ENCODE assay signal across 13 cellular contexts in the genomic region with DNA sequence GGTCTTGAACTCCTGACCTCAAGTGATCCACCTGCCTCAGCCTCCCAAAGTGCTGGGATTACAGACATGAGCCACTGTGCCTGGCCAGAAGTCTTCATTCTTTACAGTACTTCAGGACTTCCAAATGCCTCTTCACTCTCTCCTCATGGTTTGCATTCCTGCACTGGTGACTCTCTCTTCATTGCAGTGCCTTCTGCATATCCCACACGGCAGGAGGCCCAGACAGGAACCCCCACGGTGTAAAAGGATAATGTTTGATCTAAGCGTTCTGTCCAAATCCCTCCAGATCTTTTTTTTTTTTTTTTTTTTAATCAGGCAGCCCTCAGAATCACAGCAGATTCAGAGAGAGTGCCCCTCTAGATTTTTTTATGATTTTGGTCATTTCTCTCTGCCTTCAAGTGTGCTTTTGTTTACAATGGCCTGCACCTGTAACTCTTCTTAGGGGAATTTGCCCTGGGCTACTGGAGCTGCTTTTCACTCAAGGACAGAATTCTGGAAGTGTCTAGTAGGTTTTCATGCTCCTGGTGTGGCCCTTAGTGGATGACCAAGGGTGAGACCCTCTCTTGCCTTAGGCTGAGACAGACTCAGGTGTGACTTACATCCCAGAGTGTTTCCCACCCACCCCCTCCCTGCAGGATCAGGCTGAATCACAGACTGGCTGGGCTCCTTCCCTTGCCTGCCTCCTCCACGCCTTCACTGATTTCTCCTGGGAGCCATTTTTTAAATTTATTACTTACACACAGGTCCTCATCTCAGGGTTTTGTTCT. TPM values are rescaled to one million over a fixed set of nuclear protein-coding genes. Genes with fewer than 3 reads are reported as not detected.
DNase-seq lines count a peak whose midpoint lies in the region; ATAC-seq, FAIRE-seq and TF ChIP-seq lines count a peak whose summit lies in the region.
"Had no signal": no experiment of that assay in that cellular context is flagged by ENCODE, and none has a peak within 500 bp of the region (broad histone marks: within the 10 kb centered on the region; RNA-seq: fewer than 3 reads in every experiment).

No MANE protein-coding gene starts in this region.

- intact Hi-C loops in endothelial cell of umbilical vein (cut with micrococcal nuclease) (no loop called here), left ventricle myocardium inferior (cut with micrococcal nuclease) (no loop called here)

- no peak for TF ChIP-seq CTCF in endothelial cell of umbilical vein (IDR thresholded peaks at IDR 0.05; ENCODE audit: extremely low read depth in 1 of 2, insufficient read depth in 1 of 2, low read depth in 1 of 2, low read length in 2 of 2)
- no peak for TF ChIP-seq CTCF in neural progenitor cell (IDR thresholded peaks at IDR 0.05)
- no peak for TF ChIP-seq CTCF in left ventricle myocardium inferior (IDR thresholded peaks at IDR 0.05; ENCODE audit: borderline replicate concordance)

- H3K36me3 Mint-ChIP-seq in neural progenitor cell = no peaks in the 10 kb centered on the region

- no peak for TF ChIP-seq POLR2A in endothelial cell of umbilical vein (IDR thresholded peaks at IDR 0.05; ENCODE audit: low read depth, low read length)

- POLR2A ChIA-PET in endothelial cell of umbilical vein (lab: Charles Lee) = no interaction called here

- H3K27ac Mint-ChIP-seq in neural progenitor cell = no peak overlapping the region
- H3K27ac Mint-ChIP-seq: nephron progenitor cell had no signal

- H3K4me3 ChIP-seq in endothelial cell of umbilical vein (replicated peaks in 1 of 3; ENCODE audit: insufficient read depth in 1 of 3, low read depth in 1 of 3, low read length in 3 of 3) (no peak overlapping the region), neural progenitor cell (no peak overlapping the region), left ventricle myocardium inferior (no peak overlapping the region)
- H3K4me3 ChIP-seq: colonic mucosa, skin epidermis had no signal

- peaks cover under 1% of the 10 kb centered on the region for H3K27me3 Mint-ChIP-seq in neural progenitor cell (ENCODE audit: insufficient read depth, low read depth)

- FAIRE-seq in endothelial cell of umbilical vein (lab: Jason Lieb, UNC) = peak; percentile 21

- no peak overlapping the region for H3K9ac ChIP-seq in endothelial cell of umbilical vein (replicated peaks; ENCODE audit: extremely low read depth, insufficient read depth, low read length)
- no peak overlapping the region for H3K9ac ChIP-seq in neural progenitor cell

- no peaks in the 10 kb centered on the region for H4K20me1 ChIP-seq in endothelial cell of umbilical vein (replicated peaks; ENCODE audit: control insufficient read depth, extremely low read depth, insufficient read depth, low read length)
- H4K20me1 ChIP-seq in neural progenitor cell (ENCODE audit: low read depth) = no peaks in the 10 kb centered on the region

- no peak overlapping the region for H3K4me3 Mint-ChIP-seq in neural progenitor cell
- H3K4me3 Mint-ChIP-seq: nephron progenitor cell had no signal

- BruUV-seq in endothelial cell of umbilical vein (replicated peaks; lab: Mats Ljungman, UMichigan) = no TSS peak

- H3K36me3 ChIP-seq in endothelial cell of umbilical vein (ENCODE audit: control insufficient read depth in 2 of 2, extremely low read depth in 1 of 2, insufficient read depth in 2 of 2, low read length in 2 of 2) (no peaks in the 10 kb centered on the region), neural progenitor cell (no peaks in the 10 kb centered on the region), left ventricle myocardium inferior (no peaks in the 10 kb centered on the region)
- H3K36me3 ChIP-seq: colonic mucosa had no signal

- H3K9me3 ChIP-seq in endothelial cell of umbilical vein (replicated peaks; ENCODE audit: control insufficient read depth, insufficient read depth, low read length) = no peaks in the 10 kb centered on the region
- H3K9me3 ChIP-seq in neural progenitor cell (ENCODE audit: low read depth) = no peaks in the 10 kb centered on the region
- H3K9me3 ChIP-seq in left ventricle myocardium inferior (replicated peaks) = no peaks in the 10 kb centered on the region
- H3K9me3 ChIP-seq: colonic mucosa had no signal

- H3K4me1 ChIP-seq in endothelial cell of umbilical vein (ENCODE audit: control insufficient read depth, extremely low read depth, insufficient read depth, low read length) = no peaks in the 10 kb centered on the region
- peaks cover 26% of the 10 kb centered on the region for H3K4me1 ChIP-seq in neural progenitor cell
- H3K4me1 ChIP-seq in left ventricle myocardium inferior = no peaks in the 10 kb centered on the region
- H3K4me1 ChIP-seq: colonic mucosa had no signal

- no peaks in the 10 kb centered on the region for H3K27me3 ChIP-seq in endothelial cell of umbilical vein (ENCODE audit: control insufficient read depth in 2 of 2, insufficient read depth in 2 of 2, low read length in 2 of 2)
- no peaks in the 10 kb centered on the region for H3K27me3 ChIP-seq in neural progenitor cell
- no peaks in the 10 kb centered on the region for H3K27me3 ChIP-seq in left ventricle myocardium inferior (ENCODE audit: low read depth)
- H3K27me3 ChIP-seq: colonic mucosa had no signal

- H3K4me2 ChIP-seq in endothelial cell of umbilical vein (ENCODE audit: insufficient read depth, low read length) (no peak overlapping the region), neural progenitor cell (no peak overlapping the region)

- H3K4me1 Mint-ChIP-seq in neural progenitor cell = peaks cover 11% of the 10 kb centered on the region

- ATAC-seq in HG03045 (IDR thresholded peaks at IDR 0.05; ENCODE audit: unreplicated experiment) = no peak
- ATAC-seq in GM18873 (IDR thresholded peaks at IDR 0.05; ENCODE audit: low FRiP score, unreplicated experiment) = no peak

- DNase-seq in GM03348 (ENCODE audit: low spot score) = peak; percentile 65
- DNase-seq in NCI-H69 (lab: John Stamatoyannopoulos, UW) = peak; percentile 36
- no peak for DNase-seq in endothelial cell of umbilical vein (ENCODE audit: low read depth, low spot score)
- DNase-seq in neural progenitor cell (ENCODE audit: low spot score) = peak; percentile 56
- DNase-seq in DMS53 (lab: John Stamatoyannopoulos, UW) = no peak
- no peak for DNase-seq in left ventricle myocardium inferior
- DNase-seq: activated naive CD4-positive, alpha-beta T cell treated with Interleukin-2 at 50 U/mL for 16 hours; colonic mucosa; nephron progenitor cell had no signal

- H3F3A ChIP-seq in neural progenitor cell (ENCODE audit: low read depth) = peaks cover 12% of the 10 kb centered on the region

- H3K27ac ChIP-seq in endothelial cell of umbilical vein (ENCODE audit: insufficient read depth, low read depth, low read length) (no peak overlapping the region), neural progenitor cell (no peak overlapping the region), left ventricle myocardium inferior (replicated peaks) (no peak overlapping the region)
- H3K27ac ChIP-seq: colonic mucosa, HL-60 had no signal

- dilution Hi-C loops in endothelial cell of umbilical vein (cut with MboI; ENCODE audit: extremely low pct_ligation_motif_present, low sequenced_read_pairs) = no loop called here

- CTCF ChIA-PET in endothelial cell of umbilical vein (lab: Charles Lee) = no interaction called here

- H3K9me1 ChIP-seq in endothelial cell of umbilical vein (replicated peaks; ENCODE audit: control insufficient read depth, extremely low read depth, insufficient read depth, low read length) = no peaks in the 10 kb centered on the region

- no peaks in the 10 kb centered on the region for H3K79me2 ChIP-seq in endothelial cell of umbilical vein (ENCODE audit: control insufficient read depth, insufficient read depth, low read length)
- H3K79me2 ChIP-seq in neural progenitor cell (ENCODE audit: low read depth) = no peaks in the 10 kb centered on the region

- no peak overlapping the region for H2AFZ ChIP-seq in endothelial cell of umbilical vein (ENCODE audit: low read depth, low read length)
- no peak overlapping the region for H2AFZ ChIP-seq in neural progenitor cell (replicated peaks)

- H3K9me3 Mint-ChIP-seq in neural progenitor cell = no peaks in the 10 kb centered on the region
- H3K9me3 Mint-ChIP-seq: nephron progenitor cell had no signal

TF ChIP-seq in endothelial cell of umbilical vein, 7 proteins besides CTCF, POLR2A, EP300 and RAD21:
- TF ChIP-seq GATA2 (IDR thresholded peaks at IDR 0.05; ENCODE audit: insufficient read depth, insufficient read length, low read depth, low read length) (no peak), MYC (IDR thresholded peaks at IDR 0.05; ENCODE audit: low read depth, low read length) (no peak), JUN (IDR thresholded peaks at IDR 0.05; ENCODE audit: borderline replicate concordance, insufficient read depth, insufficient read length, low read depth) (no peak), POLR2AphosphoS5 (IDR thresholded peaks at IDR 0.05; ENCODE audit: insufficient read depth, low read depth, low read length) (no peak), FOS (IDR thresholded peaks at IDR 0.05; ENCODE audit: borderline replicate concordance, insufficient read depth, low read length) (no peak), EZH2 (IDR thresholded peaks at IDR 0.05; ENCODE audit: borderline replicate concordance, low read depth, low read length, severe bottlenecking) (no peak)
- TF ChIP-seq, protein P1, sequence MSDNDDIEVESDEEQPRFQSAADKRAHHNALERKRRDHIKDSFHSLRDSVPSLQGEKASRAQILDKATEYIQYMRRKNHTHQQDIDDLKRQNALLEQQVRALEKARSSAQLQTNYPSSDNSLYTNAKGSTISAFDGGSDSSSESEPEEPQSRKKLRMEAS (IDR thresholded peaks at IDR 0.05; ENCODE audit: insufficient read depth, insufficient read length) = no peak

RNA-seq across cellular contexts. Expression of a gene that starts 19.8 kb away (rescaled TPM):
- total RNA-seq in endothelial cell of umbilical vein (37.6 and 42.4 TPM in 2 replicates), neural progenitor cell (ENCODE audit: low replicate concordance) (51.1 and 54.8 TPM in 2 replicates), left ventricle myocardium inferior (42.5 TPM)
- polyA plus RNA-seq in endothelial cell of umbilical vein = 13.0 and 13.7 TPM in 2 replicates
- polyA plus RNA-seq in endothelial cell of umbilical vein (2011; cell fraction: cytosol; rRNA removed) = 9.7 and 11.2 TPM in 2 replicates
- polyA plus RNA-seq in endothelial cell of umbilical vein (2011; cell fraction: nucleus; rRNA removed) = 55.1 and 56.9 TPM in 2 replicates
- polyA plus RNA-seq in endothelial cell of umbilical vein (2012) = 13.6 and 14.6 TPM in 2 replicates
- 83.6 and 83.7 TPM in 2 replicates for polyA minus RNA-seq in endothelial cell of umbilical vein
- polyA minus RNA-seq in endothelial cell of umbilical vein (2011; cell fraction: cytosol; rRNA and poly(A)+ RNA removed) = 58.1 TPM
- polyA minus RNA-seq in endothelial cell of umbilical vein (2011; cell fraction: nucleus; rRNA and poly(A)+ RNA removed) = 181 and 280 TPM in 2 replicates

Comparison
In these comparisons a context has a peak if more than half of its experiments do, and no peak if none do; other contexts are left out.
1. DNase-seq: peak in GM03348 (single experiment), NCI-H69 (single experiment) and neural progenitor cell (single experiment); none in endothelial cell of umbilical vein (single experiment), DMS53 (single experiment) and left ventricle myocardium inferior (single experiment).